In the genomic region with DNA sequence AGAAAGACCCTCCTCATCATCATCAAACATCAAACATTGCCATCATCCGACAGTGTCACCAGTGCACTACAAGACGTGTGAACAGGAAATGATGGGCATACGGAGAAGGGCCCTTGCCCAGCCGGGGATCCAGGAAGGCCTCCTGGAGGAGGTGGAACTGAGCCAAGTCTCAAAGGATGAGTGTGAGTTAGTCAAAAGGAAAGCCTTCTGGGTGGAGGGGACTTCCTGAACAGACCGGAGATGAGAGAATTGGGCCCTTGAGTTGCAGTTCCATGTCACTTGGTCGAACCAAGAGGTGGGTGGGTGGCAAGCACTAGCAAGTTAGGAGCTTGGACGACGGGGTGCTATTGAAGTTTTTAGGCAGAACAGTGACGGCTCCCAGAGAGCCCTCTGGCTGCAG, we compare ENCODE assay signal across 10 cellular contexts. TPM values are rescaled to one million over a fixed set of nuclear protein-coding genes. Genes with fewer than 3 reads are reported as not detected.
A peak's percentile ranks its signal among the peaks of the same experiment; 100 is the strongest.
DNase-seq lines count a peak whose midpoint lies in the region; ATAC-seq and TF ChIP-seq lines count a peak whose summit lies in the region.
"Had no signal": no experiment of that assay in that cellular context is flagged by ENCODE, and none has a peak within 500 bp of the region (broad histone marks: within the 10 kb centered on the region; RNA-seq: fewer than 3 reads in every experiment).

No MANE protein-coding gene starts in this region.

- peaks cover 51% of the 10 kb centered on the region for H3K4me1 Mint-ChIP-seq in MCF 10A (ENCODE audit: insufficient read depth, unreplicated experiment)
- H3K4me1 Mint-ChIP-seq in activated T-helper 1 cell treated with anti-CD3 and anti-CD28 coated beads, Interleukin-12 subunit alpha, Interleukin-12 subunit beta, Interleukin-2, Interleukin-4 antibody, amounts not matched to agents 30 ng/mL and 10 ng/mL and 1 ng/mL, durations not matched to agents 14 hours and 24 hours and 36 hours (ENCODE audit: low read depth), result peaks cover 36% of the 10 kb centered on the region
- H3K4me1 Mint-ChIP-seq in stimulated activated naive CD8-positive, alpha-beta T cell treated with anti-CD3 and anti-CD28 coated beads, Interleukin-15, amount 100 ng/mL, for 72 hours, result peaks cover 17% of the 10 kb centered on the region
- H3K4me1 Mint-ChIP-seq in WTC11, result peaks cover 2% of the 10 kb centered on the region; the same call in 1 of the 2 replicates

- H3K4me3 ChIP-seq in breast epithelium, result no peak overlapping the region

- no peak for TF ChIP-seq CTCF in MCF 10A (IDR thresholded peaks at IDR 0.05; ENCODE audit: unreplicated experiment)
- TF ChIP-seq CTCF in breast epithelium (IDR thresholded peaks at IDR 0.05), result no peak
- no peak for TF ChIP-seq CTCF in WTC11 (IDR thresholded peaks at IDR 0.05)

- H3K27ac Mint-ChIP-seq in MCF 10A (ENCODE audit: low read depth, unreplicated experiment) (peak overlapping the region; percentile 91), WTC11 (no peak overlapping the region)
- peak overlapping the region; percentile 75 for H3K27ac Mint-ChIP-seq in activated T-helper 1 cell treated with anti-CD3 and anti-CD28 coated beads, Interleukin-12 subunit alpha, Interleukin-12 subunit beta, Interleukin-2, Interleukin-4 antibody, amounts not matched to agents 30 ng/mL and 10 ng/mL and 1 ng/mL, durations not matched to agents 14 hours and 24 hours and 36 hours
- peak overlapping the region in 1 of 2 donors; percentile 89 for H3K27ac Mint-ChIP-seq in stimulated activated naive CD8-positive, alpha-beta T cell treated with anti-CD3 and anti-CD28 coated beads, Interleukin-15, amount 100 ng/mL, for 72 hours

- H3K9me3 ChIP-seq in breast epithelium, result no peaks in the 10 kb centered on the region

- H3K9me3 Mint-ChIP-seq in MCF 10A (ENCODE audit: unreplicated experiment) (no peaks in the 10 kb centered on the region), WTC11 (no peaks in the 10 kb centered on the region)
- H3K9me3 Mint-ChIP-seq in activated T-helper 1 cell treated with anti-CD3 and anti-CD28 coated beads, Interleukin-12 subunit alpha, Interleukin-12 subunit beta, Interleukin-2, Interleukin-4 antibody, amounts not matched to agents 30 ng/mL and 10 ng/mL and 1 ng/mL, durations not matched to agents 14 hours and 24 hours and 36 hours, result no peaks in the 10 kb centered on the region
- no peaks in the 10 kb centered on the region for H3K9me3 Mint-ChIP-seq in stimulated activated naive CD8-positive, alpha-beta T cell treated with anti-CD3 and anti-CD28 coated beads, Interleukin-15, amount 100 ng/mL, for 72 hours

- H3K27ac ChIP-seq in breast epithelium, result no peak overlapping the region
- H3K27ac ChIP-seq: parathyroid adenoma had no signal

- H3K27me3 ChIP-seq in breast epithelium, result no peaks in the 10 kb centered on the region

- CTCF ChIA-PET in MCF 10A (lab: Yijun Ruan, JAX) (interaction anchor here (0.6 to 1.3 kb wide), 2 partner anchors 23 to 456 kb away, joined by 3 to 4 read pairs; no protein-coding TSS in a partner anchor), WTC11 (lab: Charles Lee) (interaction anchor here (2.7 kb wide), 1 partner anchor 12 kb away, joined by 8 read pairs; no protein-coding TSS in a partner anchor)

- ATAC-seq in HG02798 (IDR thresholded peaks at IDR 0.05; ENCODE audit: poor library complexity, unreplicated experiment) (peak; percentile 57), WTC11 (no peak)
- ATAC-seq in stimulated activated naive CD8-positive, alpha-beta T cell treated with anti-CD3 and anti-CD28 coated beads, Interleukin-15, amount 100 ng/mL, for 72 hours, result peak; percentile 71

- intact Hi-C loops in MCF 10A (cut with micrococcal nuclease), result no loop called here
- intact Hi-C loops in breast epithelium (cut with DNase I; ENCODE audit: low total_unique reads), result no loop called here
- intact Hi-C loops in activated T-helper 1 cell treated with anti-CD3 and anti-CD28 coated beads, Interleukin-12 subunit alpha, Interleukin-12 subunit beta, Interleukin-2, Interleukin-4 antibody, amounts not matched to agents 30 ng/mL and 10 ng/mL and 1 ng/mL, durations not matched to agents 14 hours and 24 hours and 36 hours (cut with micrococcal nuclease), result no loop called here

- peaks cover 50% of the 10 kb centered on the region for H3K36me3 Mint-ChIP-seq in MCF 10A (ENCODE audit: insufficient read depth, unreplicated experiment)
- peaks cover 12% of the 10 kb centered on the region for H3K36me3 Mint-ChIP-seq in activated T-helper 1 cell treated with anti-CD3 and anti-CD28 coated beads, Interleukin-12 subunit alpha, Interleukin-12 subunit beta, Interleukin-2, Interleukin-4 antibody, amounts not matched to agents 30 ng/mL and 10 ng/mL and 1 ng/mL, durations not matched to agents 14 hours and 24 hours and 36 hours (ENCODE audit: low read depth)
- H3K36me3 Mint-ChIP-seq in WTC11, result peaks cover 12% of the 10 kb centered on the region; the same call in 1 of the 2 replicates

- no peak overlapping the region for H3K4me3 Mint-ChIP-seq in MCF 10A (ENCODE audit: unreplicated experiment)
- H3K4me3 Mint-ChIP-seq in activated T-helper 1 cell treated with anti-CD3 and anti-CD28 coated beads, Interleukin-12 subunit alpha, Interleukin-12 subunit beta, Interleukin-2, Interleukin-4 antibody, amounts not matched to agents 30 ng/mL and 10 ng/mL and 1 ng/mL, durations not matched to agents 14 hours and 24 hours and 36 hours, result peak overlapping the region; percentile 8
- H3K4me3 Mint-ChIP-seq in stimulated activated naive CD8-positive, alpha-beta T cell treated with anti-CD3 and anti-CD28 coated beads, Interleukin-15, amount 100 ng/mL, for 72 hours, result no peak overlapping the region
- H3K4me3 Mint-ChIP-seq in WTC11, result no peak overlapping the region

- DNase-seq in MCF 10A (ENCODE audit: unreplicated experiment) (peak; percentile 47), breast epithelium (ENCODE audit: low spot score in 2 of 2) (no peak), NCI-H2171 treated with DMSO at 0.1 percent for 48 hours (lab: John Stamatoyannopoulos, UW) (no peak), DMS114 treated with DMSO at 0.1 percent for 48 hours (lab: John Stamatoyannopoulos, UW; ENCODE audit: unreplicated experiment) (no peak), WTC11 (ENCODE audit: low spot score) (no peak)
- DNase-seq in activated T-helper 1 cell treated with anti-CD3 and anti-CD28 coated beads, Interleukin-12 subunit alpha, Interleukin-12 subunit beta, Interleukin-2, Interleukin-4 antibody, amounts not matched to agents 30 ng/mL and 10 ng/mL and 1 ng/mL, durations not matched to agents 14 hours and 24 hours and 36 hours (ENCODE audit: low spot score), result no peak
- DNase-seq in stimulated activated naive CD8-positive, alpha-beta T cell treated with anti-CD3 and anti-CD28 coated beads, Interleukin-15, amount 100 ng/mL, for 72 hours, result peak in 1 of 2 donors; percentile 26
- DNase-seq: islet precursor cell had no signal

- TF ChIP-seq POLR2A in breast epithelium (IDR thresholded peaks at IDR 0.05), result no peak

- H3K36me3 ChIP-seq in breast epithelium, result no peaks in the 10 kb centered on the region

- H3K27me3 Mint-ChIP-seq in MCF 10A (ENCODE audit: insufficient read depth, unreplicated experiment) (no peaks in the 10 kb centered on the region), WTC11 (ENCODE audit: low read depth) (no peaks in the 10 kb centered on the region)
- H3K27me3 Mint-ChIP-seq in activated T-helper 1 cell treated with anti-CD3 and anti-CD28 coated beads, Interleukin-12 subunit alpha, Interleukin-12 subunit beta, Interleukin-2, Interleukin-4 antibody, amounts not matched to agents 30 ng/mL and 10 ng/mL and 1 ng/mL, durations not matched to agents 14 hours and 24 hours and 36 hours (ENCODE audit: insufficient read depth), result no peaks in the 10 kb centered on the region
- H3K27me3 Mint-ChIP-seq in stimulated activated naive CD8-positive, alpha-beta T cell treated with anti-CD3 and anti-CD28 coated beads, Interleukin-15, amount 100 ng/mL, for 72 hours, result no peaks in the 10 kb centered on the region

- peaks cover 0 to 12% of the 10 kb centered on the region in 2 donors for H3K4me1 ChIP-seq in breast epithelium

- BruUV-seq in MCF 10A (replicated peaks; lab: Mats Ljungman, UMichigan), result no TSS peak

- POLR2A ChIA-PET in MCF 10A (lab: Yijun Ruan, JAX) (interaction anchor here (0.9 to 7.0 kb wide), 3 partner anchors 10 to 19 kb away, joined by 3 to 99 read pairs (median 4); no protein-coding TSS in a partner anchor), WTC11 (lab: Charles Lee) (no interaction called here)

RNA-seq across cellular contexts. Expression of a gene that starts 8.5 kb away (rescaled TPM):
- 38.6 and 46.4 TPM in 2 replicates for total RNA-seq in MCF 10A (2022)
- total RNA-seq in breast epithelium, result 10 to 100 TPM in 2 of 3 donors, 1 to 10 TPM in 1; 6.6 to 72.8 (median 56.9) TPM
- 17.5 and 18.8 TPM in 2 replicates for total RNA-seq in activated T-helper 1 cell treated with anti-CD3 and anti-CD28 coated beads, Interleukin-12 subunit alpha, Interleukin-12 subunit beta, Interleukin-2, Interleukin-4 antibody, amounts not matched to agents 30 ng/mL and 10 ng/mL and 1 ng/mL, durations not matched to agents 14 hours and 24 hours and 36 hours
- 50.1 to 53.3 TPM (median 50.2 TPM) in 3 replicates for total RNA-seq in WTC11 (2021)

RNA-seq across cellular contexts. Expression of a gene that starts 24.1 kb away (rescaled TPM):
- total RNA-seq in MCF 10A (2022) (45.6 and 50.5 TPM in 2 replicates), breast epithelium (10 to 100 TPM; 30.2 to 61.3 (median 49.5) TPM), WTC11 (2021) (26.1 to 29.6 TPM (median 26.9 TPM) in 3 replicates)
- total RNA-seq in activated T-helper 1 cell treated with anti-CD3 and anti-CD28 coated beads, Interleukin-12 subunit alpha, Interleukin-12 subunit beta, Interleukin-2, Interleukin-4 antibody, amounts not matched to agents 30 ng/mL and 10 ng/mL and 1 ng/mL, durations not matched to agents 14 hours and 24 hours and 36 hours, result 144 and 145 TPM in 2 replicates

RNA-seq across cellular contexts. Expression of a gene that starts 24.4 kb away (rescaled TPM):
- 3.4 and 6.6 TPM in 2 replicates for total RNA-seq in MCF 10A (2022)
- 1 to 10 TPM; 3.4 to 9.4 (median 7.5) TPM for total RNA-seq in breast epithelium
- total RNA-seq in activated T-helper 1 cell treated with anti-CD3 and anti-CD28 coated beads, Interleukin-12 subunit alpha, Interleukin-12 subunit beta, Interleukin-2, Interleukin-4 antibody, amounts not matched to agents 30 ng/mL and 10 ng/mL and 1 ng/mL, durations not matched to agents 14 hours and 24 hours and 36 hours, result 12.7 and 15.5 TPM in 2 replicates
- total RNA-seq in WTC11 (2021), result 2.6 to 6.7 TPM (median 5.3 TPM) in 3 replicates

RNA-seq across cellular contexts. Expression of a gene that starts 39.8 kb away (rescaled TPM):
- 0.47 TPM in 1 of 2 replicates, not detected in the other for total RNA-seq in MCF 10A (2022)
- under 1 TPM in 1 of 3 donors, not detected in 2; 0.15 TPM for total RNA-seq in breast epithelium
- 0.29 and 0.65 TPM in 2 replicates for total RNA-seq in activated T-helper 1 cell treated with anti-CD3 and anti-CD28 coated beads, Interleukin-12 subunit alpha, Interleukin-12 subunit beta, Interleukin-2, Interleukin-4 antibody, amounts not matched to agents 30 ng/mL and 10 ng/mL and 1 ng/mL, durations not matched to agents 14 hours and 24 hours and 36 hours
- total RNA-seq in WTC11 (2021), result 0.18 to 0.76 TPM (median 0.48 TPM) in 3 replicates

RNA-seq across cellular contexts. Expression of a gene that starts 55.9 kb away (rescaled TPM):
- total RNA-seq in MCF 10A (2022) (70.5 and 77.0 TPM in 2 replicates), breast epithelium (10 to 100 TPM; 67.7 to 99.1 (median 87.2) TPM), WTC11 (2021) (77.8 to 88.5 TPM (median 88.1 TPM) in 3 replicates)
- total RNA-seq in activated T-helper 1 cell treated with anti-CD3 and anti-CD28 coated beads, Interleukin-12 subunit alpha, Interleukin-12 subunit beta, Interleukin-2, Interleukin-4 antibody, amounts not matched to agents 30 ng/mL and 10 ng/mL and 1 ng/mL, durations not matched to agents 14 hours and 24 hours and 36 hours, result 39.0 and 39.9 TPM in 2 replicates
